Comparison of ENCODE assay signal across 26 cellular contexts in the genomic region with DNA sequence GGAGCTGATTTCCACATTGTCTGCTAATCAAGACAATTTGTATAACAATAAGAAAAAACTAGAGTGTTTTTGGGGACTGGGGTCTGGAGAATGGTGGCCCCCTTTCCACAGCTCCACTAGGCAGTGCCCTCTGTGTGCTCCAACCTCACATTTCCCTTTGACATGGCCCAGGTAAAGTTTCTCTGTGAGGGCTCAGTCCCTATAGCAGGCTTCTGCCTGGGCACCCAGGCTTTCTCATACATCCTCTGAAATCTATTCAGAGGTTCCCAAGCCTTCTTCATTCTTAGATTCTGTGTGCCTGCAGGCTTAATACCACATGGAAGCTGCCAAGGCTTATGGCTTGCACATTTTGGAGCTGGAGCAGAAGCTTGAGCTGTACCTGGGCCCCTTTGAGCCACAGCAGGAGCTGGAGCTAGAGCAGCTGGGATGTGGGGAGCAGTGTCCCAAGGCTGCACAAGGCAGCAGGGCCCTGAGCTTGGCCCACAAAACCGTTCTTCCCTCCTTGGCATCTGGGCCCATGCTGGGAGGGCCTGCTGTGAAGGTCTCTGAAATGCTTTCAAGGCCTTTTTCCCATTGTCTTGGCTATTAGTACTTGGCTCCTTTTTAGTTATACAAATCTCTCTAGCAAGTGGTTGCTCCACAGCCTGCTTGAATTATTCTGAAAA. TPM values are rescaled to one million over a fixed set of nuclear protein-coding genes. Genes with fewer than 3 reads are reported as not detected.
DNase-seq lines count a peak whose midpoint lies in the region; ATAC-seq and TF ChIP-seq lines count a peak whose summit lies in the region.
"Had no signal": no experiment of that assay in that cellular context is flagged by ENCODE, and none has a peak within 500 bp of the region (broad histone marks: within the 10 kb centered on the region; RNA-seq: fewer than 3 reads in every experiment).

No MANE protein-coding gene starts in this region.

- no peak overlapping the region for H2AFZ ChIP-seq in neural progenitor cell (replicated peaks)
- H2AFZ ChIP-seq: PC-9 had no signal

- ATAC-seq in WTC11 (peak; percentile 89), HG02642 (IDR thresholded peaks at IDR 0.05; ENCODE audit: poor library complexity, unreplicated experiment) (no peak)
- ATAC-seq: A549, Right ventricle myocardium inferior, SK-N-SH treated with all-trans-retinoic acid at 6 μM for 48 hours had no signal

- H3K27ac ChIP-seq in HEK293 (ENCODE audit: extremely low read depth, low read depth, low read length) (no peak overlapping the region), neural progenitor cell (no peak overlapping the region)
- H3K27ac ChIP-seq: A549, HL-60, PC-9, SJCRH30 had no signal

- H3K4me3 Mint-ChIP-seq in WTC11 (no peak overlapping the region), neural progenitor cell (no peak overlapping the region)
- H3K4me3 Mint-ChIP-seq: CD4-positive, alpha-beta memory T cell had no signal

- DNase-seq in WTC11 (ENCODE audit: low spot score): peak; percentile 73
- peak; percentile 74 for DNase-seq in iPS DF 4.7 (ENCODE audit: extremely low read depth, low spot score)
- peak; percentile 39 for DNase-seq in neural progenitor cell (ENCODE audit: low spot score)
- DNase-seq in AG20443 (ENCODE audit: low spot score): no peak
- no peak for DNase-seq in 8988T
- DNase-seq in activated CD4-positive, alpha-beta T cell treated with anti-CD3 and anti-CD28 coated beads for 4 hours: no peak
- DNase-seq: C1 segment of cervical spinal cord; CD4-positive, alpha-beta memory T cell; COR-L47; DMS53; KG1; MG63; NCI-H2029; NCI-H446; NCI-H526; NCI-H82; NK-92 treated with Interleukin-12 subunit alpha and Interleukin-12 subunit beta, amount 100 ng/mL, for 24 hours; PC-9; SJCRH30 had no signal

- H3K4me1 Mint-ChIP-seq in WTC11 (peaks cover 36% of the 10 kb centered on the region), neural progenitor cell (peaks cover 20% of the 10 kb centered on the region)
- H3K4me1 Mint-ChIP-seq: CD4-positive, alpha-beta memory T cell had no signal

- CTCF ChIA-PET in HEK293 (lab: Yijun Ruan, JAX): no interaction called here
- CTCF ChIA-PET in WTC11 (lab: Charles Lee): interaction anchor here (1.0 to 1.6 kb wide), 5 partner anchors 23 to 131 kb away, joined by 3 to 6 read pairs (median 4); a partner anchor contains a TSS

- H3K27me3 Mint-ChIP-seq in WTC11 (ENCODE audit: low read depth) (peaks cover 23% of the 10 kb centered on the region), neural progenitor cell (ENCODE audit: insufficient read depth, low read depth) (peaks cover 2% of the 10 kb centered on the region)

- H3K4me3 ChIP-seq in HEK293 (ENCODE audit: low read depth, low read length) (no peak overlapping the region), neural progenitor cell (no peak overlapping the region)
- H3K4me3 ChIP-seq: A549, HAP-1, MG63, PC-9, SJCRH30 had no signal

- no peaks in the 10 kb centered on the region for H3K9me3 ChIP-seq in HEK293 (ENCODE audit: control insufficient read depth, insufficient read depth, low read depth, low read length)
- H3K9me3 ChIP-seq in neural progenitor cell (ENCODE audit: low read depth): no peaks in the 10 kb centered on the region
- H3K9me3 ChIP-seq: HAP-1, MG63, SJCRH30 had no signal

- no peak overlapping the region for H3K9ac ChIP-seq in neural progenitor cell

- no peak overlapping the region for H3K4me2 ChIP-seq in neural progenitor cell
- H3K4me2 ChIP-seq: A549, PC-9 had no signal

- no peaks in the 10 kb centered on the region for H4K20me1 ChIP-seq in neural progenitor cell (ENCODE audit: low read depth)

- H3K27ac Mint-ChIP-seq in WTC11 (peak overlapping the region; percentile 24; the same call in 1 of the 2 replicates), neural progenitor cell (no peak overlapping the region)

- no peaks in the 10 kb centered on the region for H3K27me3 ChIP-seq in neural progenitor cell
- H3K27me3 ChIP-seq: MG63, SJCRH30 had no signal

- H3K9me3 Mint-ChIP-seq in WTC11: peaks cover 32% of the 10 kb centered on the region
- peaks cover 3% of the 10 kb centered on the region for H3K9me3 Mint-ChIP-seq in neural progenitor cell

- H3K79me2 ChIP-seq in neural progenitor cell (ENCODE audit: low read depth): no peaks in the 10 kb centered on the region

- peaks cover 16% of the 10 kb centered on the region for H3F3A ChIP-seq in neural progenitor cell (ENCODE audit: low read depth)

- POLR2A ChIA-PET in HEK293 (lab: Yijun Ruan, JAX) (no interaction called here), WTC11 (lab: Charles Lee) (no interaction called here)

- H3K36me3 ChIP-seq in HEK293 (ENCODE audit: control insufficient read depth in 2 of 2, insufficient read depth in 1 of 2, low read length in 2 of 2) (no peaks in the 10 kb centered on the region), neural progenitor cell (no peaks in the 10 kb centered on the region)
- H3K36me3 ChIP-seq: HAP-1, MG63, SJCRH30 had no signal

- H3K36me3 Mint-ChIP-seq in WTC11 (peaks cover 33% of the 10 kb centered on the region), neural progenitor cell (no peaks in the 10 kb centered on the region)
- H3K36me3 Mint-ChIP-seq: CD4-positive, alpha-beta memory T cell had no signal

- peaks cover 3% of the 10 kb centered on the region; the same call in 1 of the 2 replicates for H3K4me1 ChIP-seq in HEK293 (ENCODE audit: control insufficient read depth, insufficient read depth, low read length)
- H3K4me1 ChIP-seq in neural progenitor cell: peaks cover 28% of the 10 kb centered on the region
- H3K4me1 ChIP-seq: A549, SJCRH30 had no signal

- TF ChIP-seq CTCF in HEK293 (tag by site-specific recombination; IDR thresholded peaks at IDR 0.05): no peak
- no peak for TF ChIP-seq CTCF in WTC11 (IDR thresholded peaks at IDR 0.05)
- no peak for TF ChIP-seq CTCF in neural progenitor cell (IDR thresholded peaks at IDR 0.05)

TF ChIP-seq in HEK293, 187 proteins besides CTCF, POLR2A, EP300 and RAD21:
- TF ChIP-seq GLIS1 (tag by site-specific recombination; IDR thresholded peaks at IDR 0.05) (no peak), ZNF585B (tag by site-specific recombination; IDR thresholded peaks at IDR 0.05) (peak; percentile 28; the same call in 1 of the 2 replicates), ZIC2 (tag by site-specific recombination; IDR thresholded peaks at IDR 0.05) (peak; percentile 25; the same call in 1 of the 2 replicates), ZNF629 (tag by site-specific recombination; IDR thresholded peaks at IDR 0.05) (no peak), ZNF558 (tag by site-specific recombination; IDR thresholded peaks at IDR 0.05) (no peak), ZNF610 (tag by site-specific recombination; IDR thresholded peaks at IDR 0.05; ENCODE audit: borderline replicate concordance) (no peak), OSR2 (tag by site-specific recombination; IDR thresholded peaks at IDR 0.05) (no peak), ZNF157 (tag by site-specific recombination; IDR thresholded peaks at IDR 0.05) (no peak), ZNF791 (tag by site-specific recombination; IDR thresholded peaks at IDR 0.05) (no peak), ZNF24 (tag by site-specific recombination; IDR thresholded peaks at IDR 0.05) (no peak), ZNF501 (tag by site-specific recombination; IDR thresholded peaks at IDR 0.05) (no peak), ZNF324 (tag by site-specific recombination; IDR thresholded peaks at IDR 0.05) (no peak)
TF ChIP-seq in HEK293: peak in this region for 2.

TF ChIP-seq in WTC11, 78 proteins besides CTCF, POLR2A, EP300 and RAD21 (continues in another document):
- TF ChIP-seq, protein P1, sequence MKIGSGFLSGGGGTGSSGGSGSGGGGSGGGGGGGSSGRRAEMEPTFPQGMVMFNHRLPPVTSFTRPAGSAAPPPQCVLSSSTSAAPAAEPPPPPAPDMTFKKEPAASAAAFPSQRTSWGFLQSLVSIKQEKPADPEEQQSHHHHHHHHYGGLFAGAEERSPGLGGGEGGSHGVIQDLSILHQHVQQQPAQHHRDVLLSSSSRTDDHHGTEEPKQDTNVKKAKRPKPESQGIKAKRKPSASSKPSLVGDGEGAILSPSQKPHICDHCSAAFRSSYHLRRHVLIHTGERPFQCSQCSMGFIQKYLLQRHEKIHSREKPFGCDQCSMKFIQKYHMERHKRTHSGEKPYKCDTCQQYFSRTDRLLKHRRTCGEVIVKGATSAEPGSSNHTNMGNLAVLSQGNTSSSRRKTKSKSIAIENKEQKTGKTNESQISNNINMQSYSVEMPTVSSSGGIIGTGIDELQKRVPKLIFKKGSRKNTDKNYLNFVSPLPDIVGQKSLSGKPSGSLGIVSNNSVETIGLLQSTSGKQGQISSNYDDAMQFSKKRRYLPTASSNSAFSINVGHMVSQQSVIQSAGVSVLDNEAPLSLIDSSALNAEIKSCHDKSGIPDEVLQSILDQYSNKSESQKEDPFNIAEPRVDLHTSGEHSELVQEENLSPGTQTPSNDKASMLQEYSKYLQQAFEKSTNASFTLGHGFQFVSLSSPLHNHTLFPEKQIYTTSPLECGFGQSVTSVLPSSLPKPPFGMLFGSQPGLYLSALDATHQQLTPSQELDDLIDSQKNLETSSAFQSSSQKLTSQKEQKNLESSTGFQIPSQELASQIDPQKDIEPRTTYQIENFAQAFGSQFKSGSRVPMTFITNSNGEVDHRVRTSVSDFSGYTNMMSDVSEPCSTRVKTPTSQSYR (CRISPR knock-in tag; IDR thresholded peaks at IDR 0.05): no peak
- TF ChIP-seq, protein P2, sequence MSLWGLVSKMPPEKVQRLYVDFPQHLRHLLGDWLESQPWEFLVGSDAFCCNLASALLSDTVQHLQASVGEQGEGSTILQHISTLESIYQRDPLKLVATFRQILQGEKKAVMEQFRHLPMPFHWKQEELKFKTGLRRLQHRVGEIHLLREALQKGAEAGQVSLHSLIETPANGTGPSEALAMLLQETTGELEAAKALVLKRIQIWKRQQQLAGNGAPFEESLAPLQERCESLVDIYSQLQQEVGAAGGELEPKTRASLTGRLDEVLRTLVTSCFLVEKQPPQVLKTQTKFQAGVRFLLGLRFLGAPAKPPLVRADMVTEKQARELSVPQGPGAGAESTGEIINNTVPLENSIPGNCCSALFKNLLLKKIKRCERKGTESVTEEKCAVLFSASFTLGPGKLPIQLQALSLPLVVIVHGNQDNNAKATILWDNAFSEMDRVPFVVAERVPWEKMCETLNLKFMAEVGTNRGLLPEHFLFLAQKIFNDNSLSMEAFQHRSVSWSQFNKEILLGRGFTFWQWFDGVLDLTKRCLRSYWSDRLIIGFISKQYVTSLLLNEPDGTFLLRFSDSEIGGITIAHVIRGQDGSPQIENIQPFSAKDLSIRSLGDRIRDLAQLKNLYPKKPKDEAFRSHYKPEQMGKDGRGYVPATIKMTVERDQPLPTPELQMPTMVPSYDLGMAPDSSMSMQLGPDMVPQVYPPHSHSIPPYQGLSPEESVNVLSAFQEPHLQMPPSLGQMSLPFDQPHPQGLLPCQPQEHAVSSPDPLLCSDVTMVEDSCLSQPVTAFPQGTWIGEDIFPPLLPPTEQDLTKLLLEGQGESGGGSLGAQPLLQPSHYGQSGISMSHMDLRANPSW (CRISPR knock-in tag; conservative IDR thresholded peaks at IDR 0.05; ENCODE audit: low read depth): no peak

RNA-seq across cellular contexts. Expression of a gene that starts 49.1 kb away (rescaled TPM):
- total RNA-seq in WTC11 (2021) (25.5 to 31.5 TPM (median 28.0 TPM) in 3 replicates), neural progenitor cell (ENCODE audit: low replicate concordance) (39.9 and 66.8 TPM in 2 replicates)

Comparison
In these comparisons a context has a peak if more than half of its experiments do, and no peak if none do; other contexts are left out.
1. DNase-seq: peak in WTC11 (single experiment), iPS DF 4.7 (single experiment) and neural progenitor cell (single experiment); none in AG20443 (single experiment), 8988T (single experiment) and activated CD4-positive, alpha-beta T cell treated with anti-CD3 and anti-CD28 coated beads for 4 hours (0 of 2).